8 cellular contexts compared by ENCODE assay signal in genomic region chr11:35305670-35306382, GRCh38.
A peak's percentile ranks its signal among the peaks of the same experiment; 100 is the strongest.
DNase-seq lines count a peak whose midpoint lies in the region; ATAC-seq and TF ChIP-seq lines count a peak whose summit lies in the region.

No MANE protein-coding gene starts in this region.

- intact Hi-C loops in mucosa of descending colon (cut with DNase I, micrococcal nuclease), result no loop called here
- intact Hi-C loops in lower leg skin (cut with DNase I; ENCODE audit: low total_unique reads), result no loop called here

- H3K9me3 ChIP-seq in mucosa of descending colon, result no peaks in the 10 kb centered on the region

- 81% methylated on average over 14 of the region's 14 CpGs for WGBS in lower leg skin, 2 donors

- TF ChIP-seq CTCF in chondrocyte (IDR thresholded peaks at IDR 0.05) (peak; percentile 77), mucosa of descending colon (IDR thresholded peaks at IDR 0.05) (no peak), lower leg skin (IDR thresholded peaks at IDR 0.05) (no peak)

- DNase-seq in stimulated activated naive CD4-positive, alpha-beta T cell (lab: John Stamatoyannopoulos, UW), result peak in 5 of 6 experiments; percentile 4 to 60 (median 18)
- no peak for DNase-seq in stimulated activated naive CD4-positive, alpha-beta T cell treated with Interleukin-2 at 50 U/mL for 16 hours (lab: John Stamatoyannopoulos, UW)
- DNase-seq in HT1080 (ENCODE audit: low read depth) (peak; percentile 62), T-helper 9 cell (peak; percentile 7), chondrocyte (ENCODE audit: low spot score) (no peak), mucosa of descending colon (peak in 1 of 3 donors; percentile 50), superior temporal gyrus (ENCODE audit: extremely low spot score) (no peak), lower leg skin (ENCODE audit: low spot score in 2 of 2) (no peak)

- H3K27ac Mint-ChIP-seq in chondrocyte (ENCODE audit: unreplicated experiment), result peak overlapping the region; percentile 13

- no peaks in the 10 kb centered on the region for H3K9me3 Mint-ChIP-seq in chondrocyte (ENCODE audit: low read depth)

- H3K36me3 ChIP-seq in mucosa of descending colon (ENCODE audit: low read depth), result no peaks in the 10 kb centered on the region

- peaks cover 14% of the 10 kb centered on the region for H3K4me1 Mint-ChIP-seq in chondrocyte (ENCODE audit: low read depth)

- H3K4me3 ChIP-seq in mucosa of descending colon (no peak overlapping the region), lower leg skin (ENCODE audit: low read depth, poor library complexity, severe bottlenecking) (no peak overlapping the region)

- H3K4me3 Mint-ChIP-seq in chondrocyte (ENCODE audit: unreplicated experiment), result no peak overlapping the region

- peak; percentile 60 for ATAC-seq in mucosa of descending colon

- no peak for TF ChIP-seq POLR2A in lower leg skin (IDR thresholded peaks at IDR 0.05)

- no peaks in the 10 kb centered on the region for H3K27me3 Mint-ChIP-seq in chondrocyte (ENCODE audit: low read depth)

- peaks cover 5% of the 10 kb centered on the region for H3K36me3 Mint-ChIP-seq in chondrocyte (ENCODE audit: low read depth)

- H3K4me1 ChIP-seq in mucosa of descending colon (ENCODE audit: low read depth), result no peaks in the 10 kb centered on the region

Comparison
In these comparisons a context has a peak if more than half of its experiments do, and no peak if none do; other contexts are left out.
1. DNase-seq: peak in stimulated activated naive CD4-positive, alpha-beta T cell (5 of 6), HT1080 (single experiment) and T-helper 9 cell (single experiment); none in stimulated activated naive CD4-positive, alpha-beta T cell treated with Interleukin-2 at 50 U/mL for 16 hours (single experiment), chondrocyte (single experiment), superior temporal gyrus (single experiment) and lower leg skin (0 of 2).